ENCODE assay signal across 34 cellular contexts in the genomic region with DNA sequence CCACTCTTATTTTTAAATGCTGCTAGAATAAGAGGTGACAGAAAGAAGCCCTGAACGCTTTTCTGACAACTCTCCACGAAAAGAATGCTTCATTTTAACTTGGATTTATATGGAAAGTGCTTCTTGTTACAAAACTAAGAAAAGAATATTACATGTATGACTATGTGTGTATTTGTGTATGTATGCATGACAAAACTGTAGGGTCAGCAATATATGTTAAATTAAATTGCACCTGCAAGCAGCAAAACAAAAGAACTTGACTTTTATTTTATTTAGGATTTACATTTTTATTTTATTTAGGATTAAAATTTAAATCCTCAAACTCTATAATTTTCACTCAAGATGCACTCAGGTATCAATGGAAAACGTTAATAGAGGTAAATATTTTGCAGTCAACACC.
DNase-seq lines count a peak whose midpoint lies in the region; ATAC-seq, FAIRE-seq and TF ChIP-seq lines count a peak whose summit lies in the region.
"Had no signal": no experiment of that assay in that cellular context is flagged by ENCODE, and none has a peak within 500 bp of the region (broad histone marks: within the 10 kb centered on the region; RNA-seq: fewer than 3 reads in every experiment).

No MANE protein-coding gene starts in this region.

- no peak overlapping the region for H4K5ac ChIP-seq in IMR-90 (ENCODE audit: low read depth, low read length)

- no peaks in the 10 kb centered on the region for H3K9me1 ChIP-seq in IMR-90 (ENCODE audit: insufficient read depth, low read length)
- H3K9me1 ChIP-seq in K562 (ENCODE audit: control insufficient read depth, insufficient read depth, low read length), result no peaks in the 10 kb centered on the region

- H3K56ac ChIP-seq in IMR-90 (ENCODE audit: extremely low read depth, insufficient read depth, low read length), result no peak overlapping the region

- CTCF ChIA-PET in HepG2 (lab: Yijun Ruan, JAX; ENCODE audit: low intra/inter-chr PET ratio, low total read pairs), result no interaction called here
- CTCF ChIA-PET in A549 (lab: Yijun Ruan, JAX), result no interaction called here
- CTCF ChIA-PET in IMR-90 (lab: Yijun Ruan, JAX), result no interaction called here
- CTCF ChIA-PET in K562 (lab: Yijun Ruan, JAX; ENCODE audit: low intra/inter-chr PET ratio), result no interaction called here

- in situ Hi-C loops in HepG2 (cut with HindIII; ENCODE audit: extremely low pct_ligation_motif_present, low pct_unique_long_range_greater_than_20kb), result no loop called here
- in situ Hi-C loops in IMR-90 (cut with MboI; ENCODE audit: low sequenced_read_pairs), result no loop called here
- in situ Hi-C loops in K562 (cut with MboI), result no loop called here

- H3K4me2 ChIP-seq in HepG2 (ENCODE audit: low read depth, low read length), result no peak overlapping the region
- no peak overlapping the region for H3K4me2 ChIP-seq in A549
- H3K4me2 ChIP-seq in IMR-90 (ENCODE audit: low read depth, low read length), result no peak overlapping the region
- no peak overlapping the region for H3K4me2 ChIP-seq in K562 (ENCODE audit: insufficient read depth, low read length)
- H3K4me2 ChIP-seq: BLaER1; BLaER1 treated with 17β-estradiol and CSF1 and Interleukin-3, amounts not matched to agents 10 nM and 100 nM had no signal

- H2BK120ac ChIP-seq in IMR-90 (ENCODE audit: low read depth, low read length), result no peak overlapping the region

- DNase-seq in HepG2 (ENCODE audit: low spot score) (no peak), right lobe of liver (no peak), A549 (ENCODE audit: low read depth in 1 of 2, low spot score in 1 of 2) (no peak), IMR-90 (no peak), K562 (ENCODE audit: extremely low read depth in 1 of 4, low spot score in 3 of 4) (no peak), NCI-H226 (no peak), DMS114 treated with DMSO at 0.1 percent for 48 hours (lab: John Stamatoyannopoulos, UW; ENCODE audit: unreplicated experiment) (no peak)
- DNase-seq: 8988T; ACHN; AML-193; BE2C; C1 segment of cervical spinal cord; Caco-2; Calu3; CD4-positive, alpha-beta memory T cell; CD4-positive, alpha-beta T cell; CD4-positive, CD25-positive, alpha-beta regulatory T cell; CD8-positive, alpha-beta memory T cell; CD8-positive, alpha-beta T cell; COR-L47; DMS 273 treated with DMSO at 0.1 percent for 48 hours; DMS153; DMS53; DMS79; DMS79 treated with DMSO at 0.1 percent for 48 hours; DND-41; EL had no signal

- H3K9ac ChIP-seq in HepG2 (ENCODE audit: insufficient read depth, low read depth, low read length), result no peak overlapping the region
- H3K9ac ChIP-seq in IMR-90 (ENCODE audit: low read depth, low read length), result no peak overlapping the region
- no peak overlapping the region for H3K9ac ChIP-seq in K562 (ENCODE audit: insufficient read depth in 1 of 2, low read depth in 2 of 2, low read length in 2 of 2)
- H3K9ac ChIP-seq: BLaER1; BLaER1 treated with 17β-estradiol and CSF1 and Interleukin-3, amounts not matched to agents 10 nM and 100 nM had no signal

- H4K8ac ChIP-seq in IMR-90 (ENCODE audit: low read depth in 2 of 2, low read length in 2 of 2), result no peak overlapping the region

- no peaks in the 10 kb centered on the region for H3K4me1 ChIP-seq in HepG2 (ENCODE audit: insufficient read depth, low read length)
- H3K4me1 ChIP-seq in right lobe of liver, result no peaks in the 10 kb centered on the region
- H3K4me1 ChIP-seq in A549, result no peaks in the 10 kb centered on the region
- no peaks in the 10 kb centered on the region for H3K4me1 ChIP-seq in IMR-90 (ENCODE audit: control insufficient read depth, insufficient read depth, low read length)
- H3K4me1 ChIP-seq in K562 (replicated peaks in 1 of 2; ENCODE audit: control insufficient read depth in 2 of 2, insufficient read depth in 2 of 2, low read length in 2 of 2), result no peaks in the 10 kb centered on the region
- H3K4me1 ChIP-seq: BE2C; BLaER1; BLaER1 treated with 17β-estradiol and CSF1 and Interleukin-3, amounts not matched to agents 10 nM and 100 nM; Caco-2 had no signal

- H2AK5ac ChIP-seq in IMR-90 (ENCODE audit: low read depth, low read length), result no peak overlapping the region

- H3K18ac ChIP-seq in IMR-90 (ENCODE audit: low read depth, low read length), result no peak overlapping the region

- TF ChIP-seq CTCF in HepG2 (CRISPR knock-in tag; IDR thresholded peaks at IDR 0.05), result no peak
- no peak for TF ChIP-seq CTCF in right lobe of liver (IDR thresholded peaks at IDR 0.05)
- no peak for TF ChIP-seq CTCF in A549 (IDR thresholded peaks at IDR 0.05)
- no peak for TF ChIP-seq CTCF in IMR-90 (conservative IDR thresholded peaks at IDR 0.05; ENCODE audit: low read depth, low read length)
- no peak for TF ChIP-seq CTCF in K562 (IDR thresholded peaks at IDR 0.05 in 2 of 3, conservative IDR thresholded peaks at IDR 0.05 in 1 of 3; ENCODE audit: insufficient read depth in 2 of 3, low read depth in 1 of 3, low read length in 3 of 3)

- no peaks in the 10 kb centered on the region for H3K27me3 ChIP-seq in HepG2 (ENCODE audit: control insufficient read depth in 1 of 2, insufficient read depth in 2 of 2, low read length in 2 of 2)
- no peaks in the 10 kb centered on the region for H3K27me3 ChIP-seq in right lobe of liver
- H3K27me3 ChIP-seq in IMR-90 (ENCODE audit: control insufficient read depth, insufficient read depth, low read length), result no peaks in the 10 kb centered on the region
- no peaks in the 10 kb centered on the region for H3K27me3 ChIP-seq in K562 (ENCODE audit: control insufficient read depth in 2 of 2, insufficient read depth in 2 of 2, low read length in 2 of 2)
- H3K27me3 ChIP-seq: BE2C; BLaER1; BLaER1 treated with 17β-estradiol and CSF1 and Interleukin-3, amounts not matched to agents 10 nM and 100 nM had no signal

- no peak for ATAC-seq in HepG2
- no peak for ATAC-seq in right lobe of liver
- no peak for ATAC-seq in A549
- ATAC-seq in IMR-90 (ENCODE audit: low read depth), result no peak
- ATAC-seq in K562, result no peak
- no peak for ATAC-seq in GM18498 (IDR thresholded peaks at IDR 0.05; ENCODE audit: unreplicated experiment)
- ATAC-seq: CD8-positive, alpha-beta T cell had no signal

- H2AFZ ChIP-seq in HepG2 (ENCODE audit: low read length) (no peak overlapping the region), IMR-90 (replicated peaks; ENCODE audit: low read length, poor library complexity) (no peak overlapping the region), K562 (ENCODE audit: low read depth, low read length) (no peak overlapping the region)

- no peak for TF ChIP-seq RAD21 in HepG2 (CRISPR knock-in tag; IDR thresholded peaks at IDR 0.05)
- no peak for TF ChIP-seq RAD21 in A549 (conservative IDR thresholded peaks at IDR 0.05 in 1 of 2, IDR thresholded peaks at IDR 0.05 in 1 of 2)
- TF ChIP-seq RAD21 in IMR-90 (IDR thresholded peaks at IDR 0.05; ENCODE audit: low read length), result no peak
- no peak for TF ChIP-seq RAD21 in K562 (CRISPR knock-in tag; conservative IDR thresholded peaks at IDR 0.05 in 1 of 2, IDR thresholded peaks at IDR 0.05 in 1 of 2)

- BruUV-seq in HepG2 (replicated peaks; lab: Mats Ljungman, UMichigan), result no TSS peak
- no TSS peak for BruUV-seq in IMR-90 (replicated peaks; lab: Mats Ljungman, UMichigan)
- BruUV-seq in K562 (replicated peaks; lab: Mats Ljungman, UMichigan), result no TSS peak

- no peak overlapping the region for H2BK20ac ChIP-seq in IMR-90 (ENCODE audit: low read depth, low read length)

- H3K4me3 ChIP-seq in HepG2 (replicated peaks in 1 of 3; ENCODE audit: insufficient read depth in 1 of 3, low read depth in 2 of 3, low read length in 3 of 3) (no peak overlapping the region), right lobe of liver (no peak overlapping the region), A549 (no peak overlapping the region), IMR-90 (ENCODE audit: insufficient read depth, low read depth, low read length) (no peak overlapping the region), K562 (no peak overlapping the region)
- H3K4me3 ChIP-seq: BLaER1; BLaER1 treated with 17β-estradiol and CSF1 and Interleukin-3, amounts not matched to agents 10 nM and 100 nM had no signal

- H3K4ac ChIP-seq in IMR-90 (ENCODE audit: low read depth, low read length), result no peak overlapping the region

- H3K79me1 ChIP-seq in IMR-90 (ENCODE audit: low read depth in 1 of 2, low read length in 2 of 2), result no peaks in the 10 kb centered on the region

- TF ChIP-seq POLR2A in HepG2 (IDR thresholded peaks at IDR 0.05; ENCODE audit: insufficient read depth in 1 of 2, low read depth in 2 of 2, low read length in 2 of 2) (no peak), right lobe of liver (IDR thresholded peaks at IDR 0.05) (no peak), A549 (IDR thresholded peaks at IDR 0.05; ENCODE audit: low read length) (no peak), IMR-90 (IDR thresholded peaks at IDR 0.05; ENCODE audit: low read depth, low read length) (no peak), K562 (conservative IDR thresholded peaks at IDR 0.05) (no peak)

- no peak overlapping the region for H3K27ac ChIP-seq in HepG2 (ENCODE audit: extremely low read length, insufficient read depth, low read length)
- no peak overlapping the region for H3K27ac ChIP-seq in right lobe of liver
- H3K27ac ChIP-seq in A549, result no peak overlapping the region
- H3K27ac ChIP-seq in IMR-90 (ENCODE audit: insufficient read depth, low read length), result no peak overlapping the region
- H3K27ac ChIP-seq in K562 (ENCODE audit: extremely low read depth, low read depth, low read length), result no peak overlapping the region
- H3K27ac ChIP-seq: 22Rv1; BLaER1; BLaER1 treated with 17β-estradiol and CSF1 and Interleukin-3, amounts not matched to agents 10 nM and 100 nM; C4-2B had no signal

- TF ChIP-seq EP300 in HepG2 (IDR thresholded peaks at IDR 0.05; ENCODE audit: low read depth in 2 of 2, low read length in 2 of 2) (no peak), HepG2 (CRISPR knock-in tag; IDR thresholded peaks at IDR 0.05; ENCODE audit: borderline replicate concordance) (no peak), A549 (IDR thresholded peaks at IDR 0.05) (no peak), K562 (IDR thresholded peaks at IDR 0.05; ENCODE audit: low read length) (no peak)

- H2BK15ac ChIP-seq in IMR-90 (ENCODE audit: low read depth, low read length), result no peak overlapping the region

- no peak overlapping the region for H3K23ac ChIP-seq in IMR-90 (ENCODE audit: low read depth, low read length)

- H3K79me2 ChIP-seq in HepG2 (ENCODE audit: insufficient read depth, low read length), result no peaks in the 10 kb centered on the region
- no peaks in the 10 kb centered on the region for H3K79me2 ChIP-seq in K562 (ENCODE audit: control insufficient read depth, insufficient read depth, low read length)

- no peaks in the 10 kb centered on the region for H4K20me1 ChIP-seq in HepG2 (ENCODE audit: insufficient read depth, low read length)
- H4K20me1 ChIP-seq in IMR-90 (ENCODE audit: insufficient read depth, low read length), result no peaks in the 10 kb centered on the region
- H4K20me1 ChIP-seq in K562 (replicated peaks; ENCODE audit: control insufficient read depth, insufficient read depth, low read length), result no peaks in the 10 kb centered on the region
- H4K20me1 ChIP-seq: BLaER1; BLaER1 treated with 17β-estradiol and CSF1 and Interleukin-3, amounts not matched to agents 10 nM and 100 nM had no signal

- POLR2A ChIA-PET in HepG2 (lab: Yijun Ruan, JAX) (no interaction called here), A549 (lab: Yijun Ruan, JAX) (no interaction called here), IMR-90 (lab: Charles Lee; ENCODE audit: unreplicated experiment) (no interaction called here), K562 (lab: Yijun Ruan, JAX) (no interaction called here)

- no peak overlapping the region for H4K91ac ChIP-seq in IMR-90 (ENCODE audit: insufficient read depth, low read depth, low read length)

- 31% methylated on average over 3 of the region's 3 CpGs for WGBS in HepG2 (ENCODE audit: low lambda C conversion rate)
- WGBS in right lobe of liver (ENCODE audit: insufficient coverage, low coverage, low lambda C conversion rate, missing lambda C conversion rate), result 37% methylated on average over 3 of the region's 3 CpGs
- 11% methylated on average over 3 of the region's 3 CpGs for WGBS in A549 (ENCODE audit: missing lambda C conversion rate)
- no CpG with 5 or more reads among the region's 3 CpGs for WGBS in IMR-90 (ENCODE audit: extremely low coverage in 2 of 2, insufficient read length in 1 of 2), 2 experiments
- WGBS in K562 (ENCODE audit: insufficient coverage, low coverage, missing lambda C conversion rate), result 1% methylated on average over 3 of the region's 3 CpGs

- no peak overlapping the region for H2AK9ac ChIP-seq in IMR-90 (replicated peaks; ENCODE audit: low read depth, low read length, poor library complexity)

- dilution Hi-C loops in IMR-90 (cut with HindIII; ENCODE audit: low sequenced_read_pairs, unreplicated experiment), result no loop called here

- FAIRE-seq in HepG2 (lab: Jason Lieb, UNC) (no peak), A549 (lab: Jason Lieb, UNC) (no peak), K562 (lab: Jason Lieb, UNC) (no peak)
- FAIRE-seq: A204.1, D721Med had no signal

- no peaks in the 10 kb centered on the region for H3K9me3 ChIP-seq in HepG2 (ENCODE audit: low read length)
- H3K9me3 ChIP-seq in right lobe of liver, result no peaks in the 10 kb centered on the region
- no peaks in the 10 kb centered on the region for H3K9me3 ChIP-seq in A549
- H3K9me3 ChIP-seq in IMR-90 (ENCODE audit: control insufficient read depth, insufficient read depth, low read length), result peaks cover 2% of the 10 kb centered on the region
- no peaks in the 10 kb centered on the region for H3K9me3 ChIP-seq in K562 (replicated peaks; ENCODE audit: control insufficient read depth, insufficient read depth, low read depth, low read length)
- H3K9me3 ChIP-seq: BE2C; BLaER1; BLaER1 treated with 17β-estradiol and CSF1 and Interleukin-3, amounts not matched to agents 10 nM and 100 nM; Caco-2 had no signal

- no peak overlapping the region for H3K14ac ChIP-seq in IMR-90 (replicated peaks; ENCODE audit: low read depth, low read length)

- no peak overlapping the region for H2BK5ac ChIP-seq in IMR-90 (ENCODE audit: low read depth, low read length, poor library complexity, severe bottlenecking)

- H3K36me3 ChIP-seq in HepG2 (replicated peaks in 1 of 2; ENCODE audit: control insufficient read depth in 1 of 2, insufficient read depth in 2 of 2, low read length in 2 of 2) (no peaks in the 10 kb centered on the region), right lobe of liver (no peaks in the 10 kb centered on the region), IMR-90 (ENCODE audit: control insufficient read depth, insufficient read depth, low read length) (no peaks in the 10 kb centered on the region), K562 (ENCODE audit: control insufficient read depth, insufficient read depth, low read length) (no peaks in the 10 kb centered on the region)
- H3K36me3 ChIP-seq: BE2C; BLaER1; BLaER1 treated with 17β-estradiol and CSF1 and Interleukin-3, amounts not matched to agents 10 nM and 100 nM had no signal

- intact Hi-C loops in HepG2 (cut with micrococcal nuclease; ENCODE audit: unreplicated experiment), result no loop called here
- intact Hi-C loops in right lobe of liver (cut with DNase I), result no loop called here
- intact Hi-C loops in IMR-90 (cut with micrococcal nuclease), result no loop called here
- intact Hi-C loops in K562 (cut with micrococcal nuclease), result no loop called here

Comparison
In these comparisons a context has a peak if more than half of its experiments do, and no peak if none do; other contexts are left out.
1. Of the 241 proteins assayed by ChIP-seq in both HepG2 and K562: peak only in HepG2: none; only in K562: none; in both: MAFF and MAFK; in neither: 239.